8 cellular contexts compared by ENCODE assay signal in genomic region chr10:132536964-132537712, GRCh38. TPM values are rescaled to one million over a fixed set of nuclear protein-coding genes. Genes with fewer than 3 reads are reported as not detected.
A peak's percentile ranks its signal among the peaks of the same experiment; 100 is the strongest.
DNase-seq lines count a peak whose midpoint lies in the region; ATAC-seq lines count a peak whose summit lies in the region.

No MANE protein-coding gene starts in this region.

- H3K36me3 ChIP-seq in CD4-positive, CD25-positive, alpha-beta regulatory T cell (ENCODE audit: control insufficient read depth, insufficient read depth, low read length): no peaks in the 10 kb centered on the region
- no peaks in the 10 kb centered on the region for H3K36me3 ChIP-seq in ectodermal cell (ENCODE audit: control insufficient read depth, insufficient read depth, low read length)

- CTCF ChIA-PET in activated CD8-positive, alpha-beta T cell treated with anti-CD3 and anti-CD28 coated beads, Interleukin-2, amount 10 ng/mL, durations not matched to agents 7 days and 5 days (lab: Charles Lee): interaction anchor here (1.1 kb wide), 1 partner anchor 14 kb away, joined by 4 read pairs; no protein-coding TSS in a partner anchor

- 0% methylated on average over 95 of the region's 95 CpGs for WGBS in ectodermal cell, 2 experiments

- peak; percentile 86 to 89 for ATAC-seq in CD4-positive, CD25-positive, alpha-beta regulatory T cell (ENCODE audit: low read depth in 2 of 2)
- peak; percentile 87 for ATAC-seq in GM19395 (IDR thresholded peaks at IDR 0.05; ENCODE audit: unreplicated experiment)
- peak; percentile 64 for ATAC-seq in HG03558 (IDR thresholded peaks at IDR 0.05; ENCODE audit: extremely low read depth, unreplicated experiment)
- ATAC-seq in activated CD8-positive, alpha-beta T cell treated with anti-CD3 and anti-CD28 coated beads, Interleukin-2, amount 10 ng/mL, durations not matched to agents 7 days and 5 days: peak; percentile 89

- peak overlapping the region; percentile 73 for H3K27ac ChIP-seq in CD4-positive, CD25-positive, alpha-beta regulatory T cell (ENCODE audit: insufficient read depth, low read length, poor library complexity, severe bottlenecking)
- no peak overlapping the region for H3K27ac ChIP-seq in ectodermal cell (ENCODE audit: insufficient read depth, low read depth, low read length, poor library complexity, severe bottlenecking)

- no peaks in the 10 kb centered on the region for H3K9me3 ChIP-seq in CD4-positive, CD25-positive, alpha-beta regulatory T cell (ENCODE audit: control insufficient read depth in 2 of 2, low read length in 2 of 2)
- no peaks in the 10 kb centered on the region for H3K9me3 ChIP-seq in ectodermal cell (ENCODE audit: control insufficient read depth, low read length)

- H3K4me1 Mint-ChIP-seq in CD4-positive, CD25-positive, alpha-beta regulatory T cell: peaks cover 8 to 57% (median 40%) of the 10 kb centered on the region in 4 donors
- peaks cover 47% of the 10 kb centered on the region for H3K4me1 Mint-ChIP-seq in activated CD8-positive, alpha-beta T cell treated with anti-CD3 and anti-CD28 coated beads, Interleukin-2, amount 10 ng/mL, durations not matched to agents 7 days and 5 days (ENCODE audit: low read depth)

- no peaks in the 10 kb centered on the region for H3K27me3 ChIP-seq in CD4-positive, CD25-positive, alpha-beta regulatory T cell (ENCODE audit: control insufficient read depth, insufficient read depth, low read length)
- peaks cover 18% of the 10 kb centered on the region for H3K27me3 ChIP-seq in ectodermal cell (ENCODE audit: control insufficient read depth, insufficient read depth, low read length, poor library complexity, severe bottlenecking)

- POLR2A ChIA-PET in activated CD8-positive, alpha-beta T cell treated with anti-CD3 and anti-CD28 coated beads, Interleukin-2, amount 10 ng/mL, durations not matched to agents 7 days and 5 days (lab: Charles Lee): interaction anchor here (1.2 kb wide), 1 partner anchor 14 kb away, joined by 4 read pairs; no protein-coding TSS in a partner anchor

- peaks cover 47% of the 10 kb centered on the region for H3K4me1 ChIP-seq in CD4-positive, CD25-positive, alpha-beta regulatory T cell (ENCODE audit: control insufficient read depth, insufficient read depth, low read length, poor library complexity, severe bottlenecking)
- peaks cover 39% of the 10 kb centered on the region for H3K4me1 ChIP-seq in ectodermal cell (ENCODE audit: control insufficient read depth, insufficient read depth, low read length)

- H3K4me3 Mint-ChIP-seq in CD4-positive, CD25-positive, alpha-beta regulatory T cell: peak overlapping the region; percentile 82 to 96 (median 88)
- H3K4me3 Mint-ChIP-seq in activated CD8-positive, alpha-beta T cell treated with anti-CD3 and anti-CD28 coated beads, Interleukin-2, amount 10 ng/mL, durations not matched to agents 7 days and 5 days: peak overlapping the region; percentile 61

- H3K27ac Mint-ChIP-seq in CD4-positive, CD25-positive, alpha-beta regulatory T cell: no peak overlapping the region
- peak overlapping the region; percentile 25 for H3K27ac Mint-ChIP-seq in activated CD8-positive, alpha-beta T cell treated with anti-CD3 and anti-CD28 coated beads, Interleukin-2, amount 10 ng/mL, durations not matched to agents 7 days and 5 days

- no peak overlapping the region for H3K4me3 ChIP-seq in CD4-positive, CD25-positive, alpha-beta regulatory T cell (ENCODE audit: low read depth, low read length)
- H3K4me3 ChIP-seq in ectodermal cell (ENCODE audit: insufficient read depth, low read depth, low read length): peak overlapping the region; percentile 60

- peaks cover 0 to 2% (median 1%) of the 10 kb centered on the region in 7 donors for H3K9me3 Mint-ChIP-seq in CD4-positive, CD25-positive, alpha-beta regulatory T cell
- H3K9me3 Mint-ChIP-seq in activated CD8-positive, alpha-beta T cell treated with anti-CD3 and anti-CD28 coated beads, Interleukin-2, amount 10 ng/mL, durations not matched to agents 7 days and 5 days (ENCODE audit: insufficient read depth): peaks cover 4% of the 10 kb centered on the region

- H3K27me3 Mint-ChIP-seq in CD4-positive, CD25-positive, alpha-beta regulatory T cell: peaks cover 14% of the 10 kb centered on the region
- H3K27me3 Mint-ChIP-seq in activated CD8-positive, alpha-beta T cell treated with anti-CD3 and anti-CD28 coated beads, Interleukin-2, amount 10 ng/mL, durations not matched to agents 7 days and 5 days (ENCODE audit: low read depth): peaks cover 6% of the 10 kb centered on the region

- peak; percentile 99 to 100 (median 100) for DNase-seq in CD4-positive, CD25-positive, alpha-beta regulatory T cell
- DNase-seq in NCI-H82 (lab: John Stamatoyannopoulos, UW): peak; percentile 95
- peak; percentile 100 for DNase-seq in activated CD8-positive, alpha-beta T cell treated with anti-CD3 and anti-CD28 coated beads, Interleukin-2, amount 10 ng/mL, durations not matched to agents 7 days and 5 days
- peak; percentile 100 for DNase-seq in lung microvascular endothelial cell (ENCODE audit: low read depth in 2 of 2)
- peak; percentile 100 for DNase-seq in stimulated activated CD4-positive, alpha-beta T cell treated with anti-CD3 and anti-CD28 coated beads, TNF-alpha, amount 100 ng/mL, for 4 hours (ENCODE audit: low read depth in 3 of 3)

- H3K36me3 Mint-ChIP-seq in CD4-positive, CD25-positive, alpha-beta regulatory T cell: peaks cover 3% of the 10 kb centered on the region
- H3K36me3 Mint-ChIP-seq in activated CD8-positive, alpha-beta T cell treated with anti-CD3 and anti-CD28 coated beads, Interleukin-2, amount 10 ng/mL, durations not matched to agents 7 days and 5 days (ENCODE audit: low read depth): peaks cover 7% of the 10 kb centered on the region

RNA-seq across cellular contexts. Expression of gene INPP5A, which starts 0.4 kb away (rescaled TPM):
- 21.3 TPM for total RNA-seq in CD4-positive, CD25-positive, alpha-beta regulatory T cell
- 1 to 10 TPM in 2 of 4 donors, under 1 TPM in 2; 0.66 to 1.7 (median 0.89) TPM for polyA plus RNA-seq in CD4-positive, CD25-positive, alpha-beta regulatory T cell
- 1 to 10 TPM; 9.9 TPM for total RNA-seq in activated CD8-positive, alpha-beta T cell treated with anti-CD3 and anti-CD28 coated beads, Interleukin-2, amount 10 ng/mL, durations not matched to agents 7 days and 5 days
- polyA plus RNA-seq in ectodermal cell (2013, experiment 1 of 4): 21.3 TPM
- polyA plus RNA-seq in ectodermal cell (2013, experiment 2 of 4): 19.8 TPM
- polyA plus RNA-seq in ectodermal cell (2013, experiment 3 of 4): 16.2 TPM
- polyA plus RNA-seq in ectodermal cell (2013, experiment 4 of 4): 16.1 TPM
- 18.1 and 24.4 TPM in 2 replicates for total RNA-seq in lung microvascular endothelial cell
